8 cellular contexts compared by ENCODE assay signal in the genomic region with DNA sequence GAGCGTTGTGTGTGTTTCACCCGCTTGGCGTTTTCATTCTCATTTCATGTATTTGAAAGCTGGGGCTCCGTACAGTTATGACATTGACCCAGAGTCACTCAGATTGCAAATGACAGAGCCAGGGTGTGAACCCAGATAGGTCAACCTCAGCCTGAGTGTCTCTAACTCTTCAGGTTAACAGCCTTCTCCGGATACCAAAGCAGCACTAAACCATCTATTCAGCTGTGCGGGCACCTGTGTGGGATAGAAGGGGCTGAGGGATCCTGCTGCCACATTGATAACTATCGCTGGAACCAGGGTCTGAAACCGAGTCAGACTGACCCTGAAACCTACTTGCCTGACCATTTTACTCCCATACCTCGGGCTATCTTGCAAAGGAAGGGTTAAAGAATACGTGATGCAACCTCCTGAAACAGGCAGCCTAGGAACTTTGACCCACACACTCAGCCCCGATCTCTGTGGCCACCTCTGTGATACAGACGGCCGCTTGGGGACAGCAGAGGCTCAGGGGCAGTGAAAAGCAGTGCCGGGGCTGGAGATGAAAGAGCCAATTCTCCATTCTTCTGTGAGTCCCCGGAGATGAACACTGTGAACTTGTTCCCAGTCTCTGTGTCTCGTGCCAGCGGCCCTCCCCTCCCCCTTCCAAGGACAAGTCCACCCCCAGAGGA.
A peak's percentile ranks its signal among the peaks of the same experiment; 100 is the strongest.
DNase-seq lines count a peak whose midpoint lies in the region; ATAC-seq lines count a peak whose summit lies in the region.

No MANE protein-coding gene starts in this region.

- no peaks in the 10 kb centered on the region for H3K36me3 ChIP-seq in subcutaneous abdominal adipose tissue (ENCODE audit: control insufficient read depth in 5 of 5, insufficient read depth in 5 of 5, low read length in 5 of 5)

- H3K36me3 Mint-ChIP-seq in activated CD8-positive, alpha-beta memory T cell treated with anti-CD3 and anti-CD28 coated beads, Interleukin-2, amount 10 ng/mL, durations not matched to agents 7 days and 5 days, result no peaks in the 10 kb centered on the region

- no peak overlapping the region for H3K27ac ChIP-seq in subcutaneous abdominal adipose tissue (ENCODE audit: low read depth, low read length)

- no peaks in the 10 kb centered on the region for H3K4me1 Mint-ChIP-seq in activated CD8-positive, alpha-beta memory T cell treated with anti-CD3 and anti-CD28 coated beads, Interleukin-2, amount 10 ng/mL, durations not matched to agents 7 days and 5 days

- H3K9ac ChIP-seq in subcutaneous abdominal adipose tissue (ENCODE audit: low read length in 5 of 5), result peak overlapping the region in 2 of 5 donors; percentile 44 to 54

- peaks cover 4 to 22% (median 13%) of the 10 kb centered on the region in 5 donors for H3K4me1 ChIP-seq in subcutaneous abdominal adipose tissue (ENCODE audit: control insufficient read depth in 5 of 5, insufficient read depth in 5 of 5, low read length in 5 of 5)

- CTCF ChIA-PET in activated CD8-positive, alpha-beta memory T cell treated with anti-CD3 and anti-CD28 coated beads, Interleukin-2, amount 10 ng/mL, durations not matched to agents 7 days and 5 days (lab: Charles Lee), result no interaction called here

- ATAC-seq in activated CD8-positive, alpha-beta memory T cell treated with anti-CD3 and anti-CD28 coated beads, Interleukin-2, amount 10 ng/mL, durations not matched to agents 7 days and 5 days, result no peak
- ATAC-seq in GM19328 (IDR thresholded peaks at IDR 0.05; ENCODE audit: unreplicated experiment), result no peak

- H3K4me3 ChIP-seq in subcutaneous abdominal adipose tissue (ENCODE audit: low read depth in 1 of 5, low read length in 5 of 5), result peak overlapping the region; percentile 9 to 48 (median 16)

- DNase-seq in G401 (ENCODE audit: low spot score) (peak; percentile 46), M059J (ENCODE audit: low read depth) (peak; percentile 65), brain pericyte (ENCODE audit: low read depth, low spot score) (peak; percentile 16), islet precursor cell (peak; percentile 94), NCI-H1105 treated with DMSO at 0.1 percent for 48 hours (lab: John Stamatoyannopoulos, UW) (no peak)
- DNase-seq in activated CD8-positive, alpha-beta memory T cell treated with anti-CD3 and anti-CD28 coated beads, Interleukin-2, amount 10 ng/mL, durations not matched to agents 7 days and 5 days, result no peak

- H3K27ac Mint-ChIP-seq in activated CD8-positive, alpha-beta memory T cell treated with anti-CD3 and anti-CD28 coated beads, Interleukin-2, amount 10 ng/mL, durations not matched to agents 7 days and 5 days, result no peak overlapping the region

- H3K27me3 ChIP-seq in subcutaneous abdominal adipose tissue (ENCODE audit: control insufficient read depth in 5 of 5, insufficient read depth in 4 of 5, low read length in 5 of 5), result no peaks in the 10 kb centered on the region

- peaks cover 2% of the 10 kb centered on the region for H3K27me3 Mint-ChIP-seq in activated CD8-positive, alpha-beta memory T cell treated with anti-CD3 and anti-CD28 coated beads, Interleukin-2, amount 10 ng/mL, durations not matched to agents 7 days and 5 days

- no peaks in the 10 kb centered on the region for H3K9me3 Mint-ChIP-seq in activated CD8-positive, alpha-beta memory T cell treated with anti-CD3 and anti-CD28 coated beads, Interleukin-2, amount 10 ng/mL, durations not matched to agents 7 days and 5 days (ENCODE audit: low read depth)

- H3K9me3 ChIP-seq in subcutaneous abdominal adipose tissue (ENCODE audit: control insufficient read depth in 5 of 5, low read length in 5 of 5), result no peaks in the 10 kb centered on the region

- H3K4me3 Mint-ChIP-seq in activated CD8-positive, alpha-beta memory T cell treated with anti-CD3 and anti-CD28 coated beads, Interleukin-2, amount 10 ng/mL, durations not matched to agents 7 days and 5 days, result no peak overlapping the region

- in situ Hi-C loops in G401 (cut with HindIII; ENCODE audit: low sequenced_read_pairs), result no loop called here

Comparison
In these comparisons a context has a peak if more than half of its experiments do, and no peak if none do; other contexts are left out.
1. DNase-seq: peak in G401 (single experiment), M059J (single experiment), brain pericyte (single experiment) and islet precursor cell (single experiment); none in NCI-H1105 treated with DMSO at 0.1 percent for 48 hours (single experiment) and activated CD8-positive, alpha-beta memory T cell treated with anti-CD3 and anti-CD28 coated beads, Interleukin-2, amount 10 ng/mL, durations not matched to agents 7 days and 5 days (single experiment).